10 cellular contexts compared by ENCODE assay signal in the genomic region with DNA sequence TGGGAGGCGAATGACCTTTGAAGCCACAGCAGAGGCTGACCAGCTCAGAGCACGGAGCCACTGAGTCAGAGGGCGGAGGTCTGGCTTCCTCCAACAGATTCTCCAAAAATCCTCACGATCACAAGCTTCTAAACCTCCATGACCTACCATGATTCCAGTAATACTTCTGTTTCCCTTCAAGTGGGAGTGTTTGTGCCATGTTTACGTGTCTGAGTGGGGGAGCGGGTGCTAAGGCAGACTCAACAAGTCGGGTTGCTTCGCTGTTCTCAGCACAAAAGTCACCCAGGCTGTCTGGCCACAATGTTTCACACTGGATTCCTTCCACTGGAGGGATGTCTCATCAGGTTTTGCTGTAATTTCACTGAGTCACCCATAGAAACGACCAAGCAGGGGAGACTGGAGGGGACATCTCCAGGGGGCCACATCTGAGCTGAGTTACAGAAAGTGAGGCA.
DNase-seq lines count a peak whose midpoint lies in the region; ATAC-seq lines count a peak whose summit lies in the region.
"Had no signal": no experiment of that assay in that cellular context is flagged by ENCODE, and none has a peak within 500 bp of the region (broad histone marks: within the 10 kb centered on the region; RNA-seq: fewer than 3 reads in every experiment).

No MANE protein-coding gene starts in this region.

- intact Hi-C loops in left colon (cut with DNase I, micrococcal nuclease), result no loop called here

- DNase-seq in activated naive CD4-positive, alpha-beta T cell treated with anti-CD3 and anti-CD28 coated beads, Interleukin-2, amount 50 U/mL, for 16 hours, result no peak
- no peak for DNase-seq in activated naive CD8-positive, alpha-beta T cell treated with anti-CD3 and anti-CD28 coated beads for 36 hours
- DNase-seq in left colon, result no peak
- peak; percentile 71 for DNase-seq in ureter (ENCODE audit: low spot score)
- no peak for DNase-seq in middle frontal gyrus (ENCODE audit: extremely low spot score, low spot score)
- DNase-seq in activated gamma-delta T cell treated with Interleukin-2 at 50 U/mL for 16 hours, result no peak
- DNase-seq in SKM-1 treated with dmso at 0.1 percent for 144 hours (lab: John Stamatoyannopoulos, UW; ENCODE audit: unreplicated experiment), result no peak
- DNase-seq: Caco-2, NCI-H1436 treated with DMSO at 0.1 percent for 48 hours had no signal

- H3K27me3 Mint-ChIP-seq in activated naive CD4-positive, alpha-beta T cell treated with anti-CD3 and anti-CD28 coated beads, Interleukin-2, amount 50 U/mL, for 24 hours, result no peaks in the 10 kb centered on the region
- no peaks in the 10 kb centered on the region for H3K27me3 Mint-ChIP-seq in activated naive CD8-positive, alpha-beta T cell treated with anti-CD3 and anti-CD28 coated beads for 36 hours

- H3K4me1 Mint-ChIP-seq in activated naive CD4-positive, alpha-beta T cell treated with anti-CD3 and anti-CD28 coated beads, Interleukin-2, amount 50 U/mL, for 24 hours, result peaks cover 82% of the 10 kb centered on the region
- peaks cover 48% of the 10 kb centered on the region for H3K4me1 Mint-ChIP-seq in activated naive CD8-positive, alpha-beta T cell treated with anti-CD3 and anti-CD28 coated beads for 36 hours

- peak overlapping the region; percentile 76 for H3K27ac Mint-ChIP-seq in activated naive CD4-positive, alpha-beta T cell treated with anti-CD3 and anti-CD28 coated beads, Interleukin-2, amount 50 U/mL, for 24 hours
- H3K27ac Mint-ChIP-seq in activated naive CD8-positive, alpha-beta T cell treated with anti-CD3 and anti-CD28 coated beads for 36 hours, result peak overlapping the region; percentile 34

- H3K4me3 Mint-ChIP-seq in activated naive CD4-positive, alpha-beta T cell treated with anti-CD3 and anti-CD28 coated beads, Interleukin-2, amount 50 U/mL, for 24 hours, result no peak overlapping the region
- H3K4me3 Mint-ChIP-seq in activated naive CD8-positive, alpha-beta T cell treated with anti-CD3 and anti-CD28 coated beads for 36 hours, result no peak overlapping the region

- no peaks in the 10 kb centered on the region for H3K9me3 Mint-ChIP-seq in activated naive CD4-positive, alpha-beta T cell treated with anti-CD3 and anti-CD28 coated beads, Interleukin-2, amount 50 U/mL, for 24 hours
- H3K9me3 Mint-ChIP-seq in activated naive CD8-positive, alpha-beta T cell treated with anti-CD3 and anti-CD28 coated beads for 36 hours, result no peaks in the 10 kb centered on the region

- ATAC-seq in left colon, result peak; percentile 30

- peaks cover 10% of the 10 kb centered on the region for H3K36me3 Mint-ChIP-seq in activated naive CD4-positive, alpha-beta T cell treated with anti-CD3 and anti-CD28 coated beads, Interleukin-2, amount 50 U/mL, for 24 hours
- H3K36me3 Mint-ChIP-seq in activated naive CD8-positive, alpha-beta T cell treated with anti-CD3 and anti-CD28 coated beads for 36 hours, result peaks cover 22% of the 10 kb centered on the region
